Comparison of ENCODE assay signal across 22 cellular contexts in genomic region chr13:86862137-86862536, GRCh38.
DNase-seq lines count a peak whose midpoint lies in the region; ATAC-seq and TF ChIP-seq lines count a peak whose summit lies in the region.
"Had no signal": no experiment of that assay in that cellular context is flagged by ENCODE, and none has a peak within 500 bp of the region (broad histone marks: within the 10 kb centered on the region; RNA-seq: fewer than 3 reads in every experiment).

No MANE protein-coding gene starts in this region.

- TF ChIP-seq CTCF in GM23338 (conservative IDR thresholded peaks at IDR 0.05; ENCODE audit: low read depth in 2 of 2) (no peak), WTC11 (IDR thresholded peaks at IDR 0.05) (no peak), osteoblast (IDR thresholded peaks at IDR 0.05; ENCODE audit: extremely low read depth, low read depth, low read length) (no peak)

- H3K36me3 ChIP-seq in GM23338 (ENCODE audit: insufficient read depth) (no peaks in the 10 kb centered on the region), osteoblast (ENCODE audit: insufficient read depth, low read length) (no peaks in the 10 kb centered on the region)
- H3K36me3 ChIP-seq: BE2C; BLaER1 treated with 17β-estradiol and CSF1 and Interleukin-3, amounts not matched to agents 10 nM and 100 nM had no signal

- H3K36me3 Mint-ChIP-seq in GM23338 (ENCODE audit: low read depth) (peaks cover 20% of the 10 kb centered on the region), WTC11 (peaks cover 9% of the 10 kb centered on the region)
- H3K36me3 Mint-ChIP-seq: CD14-positive monocyte; CD8-positive, alpha-beta memory T cell had no signal

- H3K79me2 ChIP-seq in GM23338 (replicated peaks; ENCODE audit: insufficient read depth) (no peaks in the 10 kb centered on the region), osteoblast (ENCODE audit: insufficient read depth, low read length) (no peaks in the 10 kb centered on the region)

- no peaks in the 10 kb centered on the region for H3F3A ChIP-seq in GM23338 (replicated peaks; ENCODE audit: low read depth)

- H3K4me3 Mint-ChIP-seq in GM23338 = no peak overlapping the region
- H3K4me3 Mint-ChIP-seq in WTC11 = no peak overlapping the region
- H3K4me3 Mint-ChIP-seq: CD14-positive monocyte; CD4-positive, alpha-beta T cell; CD8-positive, alpha-beta memory T cell; HFFc6 had no signal

- H3K9me3 Mint-ChIP-seq in GM23338 (peaks cover 16% of the 10 kb centered on the region), WTC11 (peaks cover 7% of the 10 kb centered on the region)
- H3K9me3 Mint-ChIP-seq: CD4-positive, alpha-beta T cell had no signal

- CTCF ChIA-PET in WTC11 (lab: Charles Lee) = interaction anchor here (1.2 kb wide), 1 partner anchor 8 kb away, joined by 3 read pairs; no protein-coding TSS in a partner anchor

- POLR2A ChIA-PET in WTC11 (lab: Charles Lee) = no interaction called here

- no peak overlapping the region for H3K27ac ChIP-seq in GM23338 (ENCODE audit: low read depth)
- no peak overlapping the region for H3K27ac ChIP-seq in osteoblast (ENCODE audit: low read depth, low read length)
- H3K27ac ChIP-seq: A549; BLaER1 treated with 17β-estradiol and CSF1 and Interleukin-3, amounts not matched to agents 10 nM and 100 nM had no signal

- peaks cover 7% of the 10 kb centered on the region for H3K4me1 Mint-ChIP-seq in GM23338
- H3K4me1 Mint-ChIP-seq in WTC11 = peaks cover 11% of the 10 kb centered on the region
- H3K4me1 Mint-ChIP-seq: CD14-positive monocyte; CD8-positive, alpha-beta memory T cell had no signal

- H3K27me3 ChIP-seq in GM23338 (ENCODE audit: insufficient read depth) = no peaks in the 10 kb centered on the region
- H3K27me3 ChIP-seq in osteoblast (ENCODE audit: insufficient read depth, low read length) = no peaks in the 10 kb centered on the region
- H3K27me3 ChIP-seq: BE2C; BLaER1 treated with 17β-estradiol and CSF1 and Interleukin-3, amounts not matched to agents 10 nM and 100 nM had no signal

- H4K20me1 ChIP-seq in GM23338 (replicated peaks; ENCODE audit: insufficient read depth) (no peaks in the 10 kb centered on the region), osteoblast (ENCODE audit: insufficient read depth, low read length) (no peaks in the 10 kb centered on the region)
- H4K20me1 ChIP-seq: BLaER1 treated with 17β-estradiol and CSF1 and Interleukin-3, amounts not matched to agents 10 nM and 100 nM had no signal

- H3K4me1 ChIP-seq in GM23338 (ENCODE audit: insufficient read depth) (no peaks in the 10 kb centered on the region; the same call in 1 of the 2 replicates), osteoblast (ENCODE audit: insufficient read depth, low read length) (no peaks in the 10 kb centered on the region)
- H3K4me1 ChIP-seq: A549; BE2C; BLaER1 treated with 17β-estradiol and CSF1 and Interleukin-3, amounts not matched to agents 10 nM and 100 nM had no signal

- H3K27me3 Mint-ChIP-seq in GM23338 (ENCODE audit: insufficient read depth, low read depth, poor library complexity) (peaks cover 5% of the 10 kb centered on the region), WTC11 (ENCODE audit: low read depth) (no peaks in the 10 kb centered on the region)
- H3K27me3 Mint-ChIP-seq: CD4-positive, alpha-beta T cell; CD8-positive, alpha-beta memory T cell had no signal

- H3K4me2 ChIP-seq in GM23338 (0 out of 2 replicates have a peak overlapping the region, but pooled peaks have one; percentile 41), osteoblast (ENCODE audit: insufficient read depth, low read length) (no peak overlapping the region)
- H3K4me2 ChIP-seq: A549; BLaER1 treated with 17β-estradiol and CSF1 and Interleukin-3, amounts not matched to agents 10 nM and 100 nM had no signal

- H3K9me2 ChIP-seq in GM23338 (ENCODE audit: insufficient read depth) = peaks cover 9% of the 10 kb centered on the region; the same call in 1 of the 2 replicates

- H2AFZ ChIP-seq in GM23338 (no peak overlapping the region), osteoblast (ENCODE audit: low read length) (no peak overlapping the region)

- ATAC-seq in GM23338 (peak; percentile 54), WTC11 (peak; percentile 87), GM18502 (IDR thresholded peaks at IDR 0.05; ENCODE audit: poor library complexity, unreplicated experiment) (no peak), HG02763 (IDR thresholded peaks at IDR 0.05; ENCODE audit: unreplicated experiment) (no peak)
- ATAC-seq: A549 had no signal

- DNase-seq in GM23338 (ENCODE audit: low spot score) (peak; percentile 21), WTC11 (ENCODE audit: low spot score) (no peak), iPS DF 19.7 (ENCODE audit: low read depth, low spot score) (peak; percentile 33), osteoblast (ENCODE audit: insufficient read length, low spot score, missing footprints) (peak; percentile 19), glomerular visceral epithelial cell (ENCODE audit: extremely low spot score) (no peak)
- DNase-seq: 8988T; ACHN; AML-193; BE2C; CD4-positive, alpha-beta T cell; CD8-positive, alpha-beta memory T cell; DMS 273 treated with DMSO at 0.1 percent for 48 hours; DMS79; EL; GF-D8; H7; HFFc6 had no signal

- H3K4me3 ChIP-seq in GM23338 (no peak overlapping the region), osteoblast (ENCODE audit: insufficient read depth, low read length) (no peak overlapping the region)
- H3K4me3 ChIP-seq: A549; BLaER1 treated with 17β-estradiol and CSF1 and Interleukin-3, amounts not matched to agents 10 nM and 100 nM had no signal

- H3K27ac Mint-ChIP-seq in GM23338 (no peak overlapping the region), WTC11 (no peak overlapping the region)
- H3K27ac Mint-ChIP-seq: CD14-positive monocyte; CD4-positive, alpha-beta T cell; CD8-positive, alpha-beta memory T cell; HFFc6 had no signal

- no peaks in the 10 kb centered on the region for H3K9me3 ChIP-seq in osteoblast (ENCODE audit: low read depth, low read length)
- H3K9me3 ChIP-seq: A549, BE2C had no signal

TF ChIP-seq in GM23338, 12 proteins besides CTCF, POLR2A, EP300 and RAD21 (continues in another document):
- TF ChIP-seq ZNF331 (CRISPR knock-in tag; IDR thresholded peaks at IDR 0.05; ENCODE audit: low read depth) = no peak
- TF ChIP-seq NANOG (IDR thresholded peaks at IDR 0.05; ENCODE audit: borderline replicate concordance) = no peak
- TF ChIP-seq EZH2 (IDR thresholded peaks at IDR 0.05; ENCODE audit: low read depth, unreplicated experiment) = no peak
- no peak for TF ChIP-seq ETS1 (IDR thresholded peaks at IDR 0.05)

TF ChIP-seq in WTC11, 78 proteins besides CTCF, POLR2A, EP300 and RAD21 (continues in another document):
- no peak for TF ChIP-seq TEAD4 (CRISPR knock-in tag; IDR thresholded peaks at IDR 0.05)
- TF ChIP-seq OVOL2 (CRISPR knock-in tag; IDR thresholded peaks at IDR 0.05; ENCODE audit: borderline replicate concordance) = no peak
- TF ChIP-seq ATF6 (CRISPR knock-in tag; IDR thresholded peaks at IDR 0.05) = no peak
- TF ChIP-seq ZNF671 (CRISPR knock-in tag; IDR thresholded peaks at IDR 0.05) = no peak
- no peak for TF ChIP-seq ZNF532 (CRISPR knock-in tag; IDR thresholded peaks at IDR 0.05; ENCODE audit: borderline replicate concordance)
- no peak for TF ChIP-seq HMGA2 (CRISPR knock-in tag; IDR thresholded peaks at IDR 0.05)
- TF ChIP-seq PRRX2 (CRISPR knock-in tag; IDR thresholded peaks at IDR 0.05) = no peak
- TF ChIP-seq CREB1 (CRISPR knock-in tag; IDR thresholded peaks at IDR 0.05) = no peak

Comparison
In these comparisons a context has a peak if more than half of its experiments do, and no peak if none do; other contexts are left out.
1. ATAC-seq: peak in GM23338 (single experiment) and WTC11 (single experiment); none in GM18502 (single experiment) and HG02763 (single experiment).
2. DNase-seq: peak in GM23338 (single experiment), iPS DF 19.7 (single experiment) and osteoblast (single experiment); none in WTC11 (single experiment) and glomerular visceral epithelial cell (single experiment).